1 cellular context compared by ENCODE assay signal in the genomic region with DNA sequence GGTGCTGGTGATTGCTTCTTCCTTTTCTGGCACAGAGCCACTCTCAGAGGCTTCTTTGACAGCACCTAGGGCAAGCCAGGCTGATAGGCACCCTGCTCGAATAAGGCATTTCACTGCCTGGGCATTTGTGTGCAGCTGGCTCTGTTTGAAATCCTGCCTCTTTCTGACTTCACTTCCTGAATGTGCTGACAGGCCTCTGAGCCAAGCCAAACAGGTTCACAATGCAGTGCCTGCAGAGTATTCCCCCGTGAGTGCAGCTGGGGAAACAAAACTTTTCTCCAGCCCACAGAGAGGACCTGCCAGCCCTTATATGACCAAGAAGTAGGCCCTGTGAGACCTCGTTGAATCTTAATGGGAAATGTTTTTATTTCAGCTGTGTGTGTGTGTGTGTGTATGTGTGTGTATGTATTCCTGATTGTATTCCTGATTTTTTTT.
A peak's percentile ranks its signal among the peaks of the same experiment; 100 is the strongest.
TF ChIP-seq lines count a peak whose summit lies in the region.

No MANE protein-coding gene starts in this region.

TF ChIP-seq in SK-N-SH, 30 proteins besides CTCF, POLR2A, EP300 and RAD21 (continued from another document):
- peak; percentile 77 for TF ChIP-seq TCF12 (IDR thresholded peaks at IDR 0.05)
- no peak for TF ChIP-seq CHD2 (IDR thresholded peaks at IDR 0.05; ENCODE audit: low read length, partially characterized antibody)
- no peak for TF ChIP-seq EZH2phosphoT487 (IDR thresholded peaks at IDR 0.05; ENCODE audit: borderline replicate concordance, low read depth)
- 0 out of 2 replicates have a peak, but pooled peaks have one; percentile 5 for TF ChIP-seq SMC3 (IDR thresholded peaks at IDR 0.05; ENCODE audit: low read depth, low read length)
- TF ChIP-seq GABPA (IDR thresholded peaks at IDR 0.05; ENCODE audit: low read depth) = peak; percentile 50
- TF ChIP-seq FOXJ3 (CRISPR knock-in tag; IDR thresholded peaks at IDR 0.05) = no peak
- TF ChIP-seq RFX5 (IDR thresholded peaks at IDR 0.05; ENCODE audit: low read length) = no peak
- TF ChIP-seq, protein P1, sequence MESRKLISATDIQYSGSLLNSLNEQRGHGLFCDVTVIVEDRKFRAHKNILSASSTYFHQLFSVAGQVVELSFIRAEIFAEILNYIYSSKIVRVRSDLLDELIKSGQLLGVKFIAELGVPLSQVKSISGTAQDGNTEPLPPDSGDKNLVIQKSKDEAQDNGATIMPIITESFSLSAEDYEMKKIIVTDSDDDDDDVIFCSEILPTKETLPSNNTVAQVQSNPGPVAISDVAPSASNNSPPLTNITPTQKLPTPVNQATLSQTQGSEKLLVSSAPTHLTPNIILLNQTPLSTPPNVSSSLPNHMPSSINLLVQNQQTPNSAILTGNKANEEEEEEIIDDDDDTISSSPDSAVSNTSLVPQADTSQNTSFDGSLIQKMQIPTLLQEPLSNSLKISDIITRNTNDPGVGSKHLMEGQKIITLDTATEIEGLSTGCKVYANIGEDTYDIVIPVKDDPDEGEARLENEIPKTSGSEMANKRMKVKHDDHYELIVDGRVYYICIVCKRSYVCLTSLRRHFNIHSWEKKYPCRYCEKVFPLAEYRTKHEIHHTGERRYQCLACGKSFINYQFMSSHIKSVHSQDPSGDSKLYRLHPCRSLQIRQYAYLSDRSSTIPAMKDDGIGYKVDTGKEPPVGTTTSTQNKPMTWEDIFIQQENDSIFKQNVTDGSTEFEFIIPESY (IDR thresholded peaks at IDR 0.05; ENCODE audit: borderline replicate concordance, low read depth) = no peak
